22 cellular contexts compared by ENCODE assay signal in the genomic region with DNA sequence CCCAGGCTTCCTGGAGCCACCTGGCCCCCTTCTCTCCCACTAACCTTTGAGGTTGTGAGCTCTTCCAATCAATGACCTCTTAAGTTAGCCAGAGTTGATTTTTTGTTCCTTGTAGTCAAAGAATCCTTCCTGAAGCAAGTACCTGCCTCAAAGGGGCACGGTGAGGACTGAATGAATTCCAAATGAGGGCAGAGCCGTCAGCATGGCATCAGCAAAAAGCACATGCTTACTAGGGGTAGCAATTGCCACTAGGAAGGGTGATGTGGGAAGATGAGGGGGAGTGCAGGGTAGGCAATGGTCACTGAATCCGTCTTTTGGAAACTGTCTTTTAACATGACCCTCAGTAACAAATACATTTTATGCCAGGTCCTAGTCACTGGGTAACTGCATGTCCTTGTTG. TPM values are rescaled to one million over a fixed set of nuclear protein-coding genes. Genes with fewer than 3 reads are reported as not detected.
DNase-seq lines count a peak whose midpoint lies in the region; ATAC-seq and TF ChIP-seq lines count a peak whose summit lies in the region.
"Had no signal": no experiment of that assay in that cellular context is flagged by ENCODE, and none has a peak within 500 bp of the region (broad histone marks: within the 10 kb centered on the region; RNA-seq: fewer than 3 reads in every experiment).

No MANE protein-coding gene starts in this region.

- H3K9me3 ChIP-seq in CD8-positive, alpha-beta T cell (ENCODE audit: low read length) = no peaks in the 10 kb centered on the region
- H3K9me3 ChIP-seq: adrenal gland, Caco-2, psoas muscle, SJSA1, thyroid gland had no signal

- no peaks in the 10 kb centered on the region for H3K9me3 Mint-ChIP-seq in activated naive CD4-positive, alpha-beta T cell treated with anti-CD3 and anti-CD28 coated beads, Interleukin-2, amount 50 U/mL, for 24 hours
- H3K9me3 Mint-ChIP-seq in CD8-positive, alpha-beta T cell = no peaks in the 10 kb centered on the region
- no peaks in the 10 kb centered on the region for H3K9me3 Mint-ChIP-seq in activated CD8-positive, alpha-beta T cell treated with anti-CD3 and anti-CD28 coated beads, Interleukin-2, amount 10 ng/mL, durations not matched to agents 7 days and 5 days (ENCODE audit: insufficient read depth)
- no peaks in the 10 kb centered on the region for H3K9me3 Mint-ChIP-seq in naive thymus-derived CD8-positive, alpha-beta T cell

- ATAC-seq in CD8-positive, alpha-beta T cell = no peak
- no peak for ATAC-seq in activated CD8-positive, alpha-beta T cell treated with anti-CD3 and anti-CD28 coated beads, Interleukin-2, amount 10 ng/mL, durations not matched to agents 7 days and 5 days
- no peak for ATAC-seq in naive thymus-derived CD8-positive, alpha-beta T cell
- ATAC-seq in HG03469 (IDR thresholded peaks at IDR 0.05; ENCODE audit: unreplicated experiment) (no peak), GM21447 (IDR thresholded peaks at IDR 0.05; ENCODE audit: unreplicated experiment) (no peak), sciatic nerve (no peak)

- H3K36me3 ChIP-seq in CD8-positive, alpha-beta T cell (ENCODE audit: insufficient read depth, low read length) = no peaks in the 10 kb centered on the region
- H3K36me3 ChIP-seq: adrenal gland, SJSA1, thyroid gland had no signal

- no peak for TF ChIP-seq CTCF in CD8-positive, alpha-beta T cell (IDR thresholded peaks at IDR 0.05)

- H3K4me1 Mint-ChIP-seq in activated naive CD4-positive, alpha-beta T cell treated with anti-CD3 and anti-CD28 coated beads, Interleukin-2, amount 50 U/mL, for 24 hours = peaks cover 95% of the 10 kb centered on the region
- peaks cover 93% of the 10 kb centered on the region for H3K4me1 Mint-ChIP-seq in CD8-positive, alpha-beta T cell (ENCODE audit: low read depth)
- H3K4me1 Mint-ChIP-seq in activated CD8-positive, alpha-beta T cell treated with anti-CD3 and anti-CD28 coated beads, Interleukin-2, amount 10 ng/mL, durations not matched to agents 7 days and 5 days (ENCODE audit: low read depth) = peaks cover 80% of the 10 kb centered on the region
- peaks cover 52 to 98% (median 78%) of the 10 kb centered on the region in 4 donors for H3K4me1 Mint-ChIP-seq in naive thymus-derived CD8-positive, alpha-beta T cell

- peak overlapping the region; percentile 27 for H3K4me3 ChIP-seq in CD8-positive, alpha-beta T cell (ENCODE audit: low read depth, low read length)
- H3K4me3 ChIP-seq: adrenal gland, PC-9, psoas muscle, SJSA1, thyroid gland had no signal

- peak overlapping the region; percentile 89 for H3K4me3 Mint-ChIP-seq in activated naive CD4-positive, alpha-beta T cell treated with anti-CD3 and anti-CD28 coated beads, Interleukin-2, amount 50 U/mL, for 24 hours
- peak overlapping the region; percentile 91 for H3K4me3 Mint-ChIP-seq in CD8-positive, alpha-beta T cell
- no peak overlapping the region for H3K4me3 Mint-ChIP-seq in activated CD8-positive, alpha-beta T cell treated with anti-CD3 and anti-CD28 coated beads, Interleukin-2, amount 10 ng/mL, durations not matched to agents 7 days and 5 days
- H3K4me3 Mint-ChIP-seq in naive thymus-derived CD8-positive, alpha-beta T cell = peak overlapping the region; percentile 87 to 99 (median 97)

- peak overlapping the region; percentile 99 for H3K27ac Mint-ChIP-seq in activated naive CD4-positive, alpha-beta T cell treated with anti-CD3 and anti-CD28 coated beads, Interleukin-2, amount 50 U/mL, for 24 hours
- peak overlapping the region; percentile 97 for H3K27ac Mint-ChIP-seq in CD8-positive, alpha-beta T cell
- peak overlapping the region; percentile 37 for H3K27ac Mint-ChIP-seq in activated CD8-positive, alpha-beta T cell treated with anti-CD3 and anti-CD28 coated beads, Interleukin-2, amount 10 ng/mL, durations not matched to agents 7 days and 5 days
- H3K27ac Mint-ChIP-seq in naive thymus-derived CD8-positive, alpha-beta T cell = peak overlapping the region; percentile 91 to 99 (median 96)

- intact Hi-C loops in CD8-positive, alpha-beta T cell (cut with DNase I, micrococcal nuclease) = loop anchor here in 1 of 2 experiments (2.0 to 5.0 kb wide), 3 partner anchors 193 to 633 kb away; a partner anchor contains a TSS
- intact Hi-C loops in sciatic nerve (cut with DNase I) = no loop called here

- H3K27me3 Mint-ChIP-seq in activated naive CD4-positive, alpha-beta T cell treated with anti-CD3 and anti-CD28 coated beads, Interleukin-2, amount 50 U/mL, for 24 hours = no peaks in the 10 kb centered on the region
- H3K27me3 Mint-ChIP-seq in CD8-positive, alpha-beta T cell (ENCODE audit: low read depth) = no peaks in the 10 kb centered on the region
- H3K27me3 Mint-ChIP-seq in activated CD8-positive, alpha-beta T cell treated with anti-CD3 and anti-CD28 coated beads, Interleukin-2, amount 10 ng/mL, durations not matched to agents 7 days and 5 days (ENCODE audit: low read depth) = no peaks in the 10 kb centered on the region
- no peaks in the 10 kb centered on the region for H3K27me3 Mint-ChIP-seq in naive thymus-derived CD8-positive, alpha-beta T cell

- H3K27me3 ChIP-seq in CD8-positive, alpha-beta T cell (ENCODE audit: insufficient read depth, low read length) = no peaks in the 10 kb centered on the region
- H3K27me3 ChIP-seq: adrenal gland, SJSA1, thyroid gland had no signal

- DNase-seq in activated naive CD4-positive, alpha-beta T cell treated with anti-CD3 and anti-CD28 coated beads, Interleukin-2, amount 50 U/mL, for 16 hours = no peak
- no peak for DNase-seq in CD8-positive, alpha-beta T cell
- no peak for DNase-seq in activated CD8-positive, alpha-beta T cell treated with anti-CD3 and anti-CD28 coated beads, Interleukin-2, amount 10 ng/mL, durations not matched to agents 7 days and 5 days
- no peak for DNase-seq in naive thymus-derived CD8-positive, alpha-beta T cell
- no peak for DNase-seq in sciatic nerve (ENCODE audit: low spot score)
- DNase-seq: adrenal gland, Caco-2, foreskin melanocyte, NCI-H187, NCI-H748 treated with DMSO at 0.1 percent for 48 hours, PC-9, thyroid gland had no signal

- peak overlapping the region; percentile 40 for H3K27ac ChIP-seq in CD8-positive, alpha-beta T cell (ENCODE audit: low read depth, low read length)
- H3K27ac ChIP-seq: adrenal gland, epithelial cell of prostate, PC-9, SJSA1, thyroid gland had no signal

- peaks cover 86% of the 10 kb centered on the region for H3K4me1 ChIP-seq in CD8-positive, alpha-beta T cell (ENCODE audit: insufficient read depth, low read length)
- H3K4me1 ChIP-seq: Caco-2 had no signal

- H3K36me3 Mint-ChIP-seq in activated naive CD4-positive, alpha-beta T cell treated with anti-CD3 and anti-CD28 coated beads, Interleukin-2, amount 50 U/mL, for 24 hours = peaks cover 1% of the 10 kb centered on the region
- H3K36me3 Mint-ChIP-seq in CD8-positive, alpha-beta T cell = peaks cover 51% of the 10 kb centered on the region
- no peaks in the 10 kb centered on the region for H3K36me3 Mint-ChIP-seq in activated CD8-positive, alpha-beta T cell treated with anti-CD3 and anti-CD28 coated beads, Interleukin-2, amount 10 ng/mL, durations not matched to agents 7 days and 5 days (ENCODE audit: low read depth)
- H3K36me3 Mint-ChIP-seq in naive thymus-derived CD8-positive, alpha-beta T cell = peaks cover 14 to 41% (median 15%) of the 10 kb centered on the region in 3 donors

- POLR2A ChIA-PET in CD8-positive, alpha-beta T cell (lab: Charles Lee) = interaction anchor here (3.5 to 10.8 kb wide), 3 partner anchors 10 to 14 kb away, joined by 12 to 143 read pairs (median 24); a partner anchor contains a TSS
- POLR2A ChIA-PET in activated CD8-positive, alpha-beta T cell treated with anti-CD3 and anti-CD28 coated beads, Interleukin-2, amount 10 ng/mL, durations not matched to agents 7 days and 5 days (lab: Charles Lee) = interaction anchor here (1.1 kb wide), 1 partner anchor 365 kb away, joined by 4 read pairs; no protein-coding TSS in a partner anchor
- POLR2A ChIA-PET in naive thymus-derived CD8-positive, alpha-beta T cell (lab: Charles Lee) = interaction anchor here (0.9 to 12.8 kb wide), 4 partner anchors 11 to 366 kb away, joined by 3 to 173 read pairs (median 120); a partner anchor contains a TSS

- CTCF ChIA-PET in CD8-positive, alpha-beta T cell (lab: Charles Lee) = interaction anchor here (1.8 to 7.1 kb wide), 4 partner anchors 10 to 25 kb away, joined by 5 to 116 read pairs (median 8); no protein-coding TSS in a partner anchor
- CTCF ChIA-PET in activated CD8-positive, alpha-beta T cell treated with anti-CD3 and anti-CD28 coated beads, Interleukin-2, amount 10 ng/mL, durations not matched to agents 7 days and 5 days (lab: Charles Lee) = interaction anchor here (1.2 to 6.7 kb wide), 5 partner anchors 10 to 306 kb away, joined by 3 to 71 read pairs (median 10); a partner anchor contains a TSS

RNA-seq across cellular contexts. Expression of a gene that starts 15.6 kb away (rescaled TPM):
- total RNA-seq in CD8-positive, alpha-beta T cell = 10 to 100 TPM; 13.4 to 14.1 TPM
- 10 to 100 TPM in 1 of 2 experiments, 1 to 10 TPM in 1; 8.9 to 10.0 TPM for total RNA-seq in activated CD8-positive, alpha-beta T cell treated with anti-CD3 and anti-CD28 coated beads, Interleukin-2, amount 10 ng/mL, durations not matched to agents 7 days and 5 days
- total RNA-seq in naive thymus-derived CD8-positive, alpha-beta T cell = 10 to 100 TPM; 22.6 to 24.2 TPM
- polyA plus RNA-seq in naive thymus-derived CD8-positive, alpha-beta T cell = 10 to 100 TPM; 22.1 to 33.2 (median 26.0) TPM
- 18.8 TPM for total RNA-seq in sciatic nerve

RNA-seq across cellular contexts. Expression of a gene that starts 25.4 kb away (rescaled TPM):
- 1 to 10 TPM; 1.1 to 1.7 TPM for total RNA-seq in CD8-positive, alpha-beta T cell
- under 1 TPM; 0.23 to 0.29 TPM for total RNA-seq in activated CD8-positive, alpha-beta T cell treated with anti-CD3 and anti-CD28 coated beads, Interleukin-2, amount 10 ng/mL, durations not matched to agents 7 days and 5 days
- 10 to 100 TPM; 14.7 to 15.4 TPM for total RNA-seq in naive thymus-derived CD8-positive, alpha-beta T cell
- under 1 TPM; 0.29 to 0.75 (median 0.52) TPM for polyA plus RNA-seq in naive thymus-derived CD8-positive, alpha-beta T cell
- 0.71 TPM for total RNA-seq in sciatic nerve
- total RNA-seq: adrenal gland, bronchial epithelial cell, dermis microvascular lymphatic vessel endothelial cell, PC-9, thyroid gland had no signal
- polyA plus RNA-seq: AG04450 had no signal

RNA-seq across cellular contexts. Expression of a gene that starts 42.2 kb away (rescaled TPM):
- total RNA-seq in CD8-positive, alpha-beta T cell = not detected
- total RNA-seq in activated CD8-positive, alpha-beta T cell treated with anti-CD3 and anti-CD28 coated beads, Interleukin-2, amount 10 ng/mL, durations not matched to agents 7 days and 5 days = not detected
- total RNA-seq in naive thymus-derived CD8-positive, alpha-beta T cell = not detected
- polyA plus RNA-seq in naive thymus-derived CD8-positive, alpha-beta T cell = not detected
- total RNA-seq in sciatic nerve = not detected
- total RNA-seq: adrenal gland, bronchial epithelial cell, Caco-2, dermis microvascular lymphatic vessel endothelial cell, PC-9, psoas muscle had no signal
- polyA plus RNA-seq: adrenal gland, AG04450, neural cell, psoas muscle had no signal

Comparison
In these comparisons a context has a peak if more than half of its experiments do, and no peak if none do; other contexts are left out.
1. H3K27ac Mint-ChIP-seq: peak in every context shown above with its lines; median percentile 99 in activated naive CD4-positive, alpha-beta T cell treated with anti-CD3 and anti-CD28 coated beads, Interleukin-2, amount 50 U/mL, for 24 hours; 97 in CD8-positive, alpha-beta T cell; 96 in naive thymus-derived CD8-positive, alpha-beta T cell; 37 in activated CD8-positive, alpha-beta T cell treated with anti-CD3 and anti-CD28 coated beads, Interleukin-2, amount 10 ng/mL, durations not matched to agents 7 days and 5 days.